Comparison of ENCODE assay signal across 22 cellular contexts in genomic region chr1:91778964-91779363, GRCh38.
DNase-seq lines count a peak whose midpoint lies in the region; ATAC-seq and TF ChIP-seq lines count a peak whose summit lies in the region.
"Had no signal": no experiment of that assay in that cellular context is flagged by ENCODE, and none has a peak within 500 bp of the region (broad histone marks: within the 10 kb centered on the region; RNA-seq: fewer than 3 reads in every experiment).

No MANE protein-coding gene starts in this region.

- no peaks in the 10 kb centered on the region for H3K27me3 ChIP-seq in HUES48 (ENCODE audit: control insufficient read depth, insufficient read depth, low read length)
- no peaks in the 10 kb centered on the region for H3K27me3 ChIP-seq in iPS-20b (ENCODE audit: insufficient read depth, low read length)
- H3K27me3 ChIP-seq in sigmoid colon, result no peaks in the 10 kb centered on the region
- H3K27me3 ChIP-seq: brain microvascular endothelial cell, colonic mucosa, stomach, upper lobe of right lung had no signal

- H3K27ac Mint-ChIP-seq in central memory CD8-positive, alpha-beta T cell (ENCODE audit: low read depth), result peak overlapping the region; percentile 66
- H3K27ac Mint-ChIP-seq: activated T-helper 17 cell treated with anti-CD3 and anti-CD28 coated beads, Interleukin-2, amount 50 U/mL, for 72 hours; nephron progenitor cell had no signal

- no peak for TF ChIP-seq CTCF in sigmoid colon (IDR thresholded peaks at IDR 0.05)

- H3K36me3 ChIP-seq in HUES48 (ENCODE audit: control insufficient read depth, insufficient read depth, low read length), result no peaks in the 10 kb centered on the region
- no peaks in the 10 kb centered on the region for H3K36me3 ChIP-seq in iPS-20b (ENCODE audit: insufficient read depth, low read depth, low read length)
- peaks cover 0 to 5% (median 0%) of the 10 kb centered on the region in 4 donors for H3K36me3 ChIP-seq in sigmoid colon
- H3K36me3 ChIP-seq: brain microvascular endothelial cell, colonic mucosa, stomach, upper lobe of right lung had no signal

- WGBS in sigmoid colon, 2 donors, result 93 to 96% methylated on average over 5 of the region's 5 CpGs

- TF ChIP-seq EP300 in sigmoid colon (IDR thresholded peaks at IDR 0.05), result no peak

- peaks cover 15% of the 10 kb centered on the region for H3K4me1 ChIP-seq in HUES48 (ENCODE audit: control insufficient read depth, insufficient read depth, low read length)
- H3K4me1 ChIP-seq in iPS-20b (ENCODE audit: insufficient read depth, low read length), result peaks cover 20% of the 10 kb centered on the region; the same call in 1 of the 2 replicates
- H3K4me1 ChIP-seq in sigmoid colon, result peaks cover 0 to 74% (median 55%) of the 10 kb centered on the region in 4 donors
- H3K4me1 ChIP-seq: colonic mucosa had no signal

- no peak for DNase-seq in central memory CD8-positive, alpha-beta T cell (ENCODE audit: low spot score in 2 of 2)
- DNase-seq in sigmoid colon, result no peak
- no peak for DNase-seq in SKM-1 (lab: John Stamatoyannopoulos, UW; ENCODE audit: unreplicated experiment)
- DNase-seq in KBM-7, result no peak
- DNase-seq: activated CD4-positive, alpha-beta T cell treated with anti-CD3 and anti-CD28 coated beads for 4 hours; brain microvascular endothelial cell; colonic mucosa; DMS79; hypothalamus; NCI-H524 treated with DMSO at 0.1 percent for 48 hours; nephron progenitor cell; psoas muscle; small intestine; stimulated activated CD4-positive, alpha-beta T cell treated with anti-CD3 and anti-CD28 coated beads, Interleukin-4, amount 100 ng/mL, for 1 hour; stomach; SW 1271; upper lobe of right lung had no signal

- H3K9ac ChIP-seq in HUES48 (ENCODE audit: low read depth, low read length) (no peak overlapping the region), iPS-20b (ENCODE audit: low read depth, low read length) (no peak overlapping the region)

- peaks cover 24% of the 10 kb centered on the region for H3K36me3 Mint-ChIP-seq in central memory CD8-positive, alpha-beta T cell (ENCODE audit: insufficient read depth)

- no peak overlapping the region for H3K4me3 ChIP-seq in HUES48 (ENCODE audit: low read depth, low read length)
- H3K4me3 ChIP-seq in iPS-20b (ENCODE audit: low read length), result peak overlapping the region; percentile 9; the same call in 1 of the 2 replicates
- H3K4me3 ChIP-seq in sigmoid colon, result no peak overlapping the region
- H3K4me3 ChIP-seq: colonic mucosa, psoas muscle, stomach, upper lobe of right lung had no signal

- no peak for ATAC-seq in central memory CD8-positive, alpha-beta T cell (replicated peaks; ENCODE audit: extremely low read depth, poor library complexity, severe bottlenecking)
- no peak for ATAC-seq in HG03045 (IDR thresholded peaks at IDR 0.05; ENCODE audit: unreplicated experiment)
- ATAC-seq: activated T-helper 17 cell treated with anti-CD3 and anti-CD28 coated beads, Interleukin-2, amount 50 U/mL, for 72 hours; Right ventricle myocardium inferior had no signal

- no peaks in the 10 kb centered on the region for H3K27me3 Mint-ChIP-seq in central memory CD8-positive, alpha-beta T cell
- H3K27me3 Mint-ChIP-seq: activated T-helper 17 cell treated with anti-CD3 and anti-CD28 coated beads, Interleukin-2, amount 50 U/mL, for 72 hours had no signal

- peak overlapping the region; percentile 46 for H3K27ac ChIP-seq in HUES48 (ENCODE audit: low read depth, low read length)
- H3K27ac ChIP-seq in iPS-20b (ENCODE audit: low read length), result no peak overlapping the region
- H3K27ac ChIP-seq in sigmoid colon, result peak overlapping the region in 3 of 4 donors; percentile 22 to 47 (median 30)
- H3K27ac ChIP-seq: brain microvascular endothelial cell, colonic mucosa, psoas muscle, upper lobe of right lung had no signal

- H3K9me3 Mint-ChIP-seq in central memory CD8-positive, alpha-beta T cell, result no peaks in the 10 kb centered on the region
- H3K9me3 Mint-ChIP-seq: activated T-helper 17 cell treated with anti-CD3 and anti-CD28 coated beads, Interleukin-2, amount 50 U/mL, for 72 hours had no signal

- intact Hi-C loops in sigmoid colon (cut with DNase I), result no loop called here

- H3K4me1 Mint-ChIP-seq in central memory CD8-positive, alpha-beta T cell, result peaks cover 51% of the 10 kb centered on the region

- H3K9me3 ChIP-seq in HUES48 (ENCODE audit: control insufficient read depth, insufficient read depth, low read length) (no peaks in the 10 kb centered on the region), iPS-20b (ENCODE audit: insufficient read depth, low read depth, low read length) (no peaks in the 10 kb centered on the region), sigmoid colon (no peaks in the 10 kb centered on the region)
- H3K9me3 ChIP-seq: colonic mucosa, psoas muscle, stomach, upper lobe of right lung had no signal

- TF ChIP-seq POLR2A in sigmoid colon (IDR thresholded peaks at IDR 0.05), result no peak

- in situ Hi-C loops in KBM-7 (cut with MboI; ENCODE audit: low pct_unique_long_range_greater_than_20kb, low sequenced_read_pairs), result no loop called here

- no peak overlapping the region for H3K4me3 Mint-ChIP-seq in central memory CD8-positive, alpha-beta T cell
- H3K4me3 Mint-ChIP-seq: activated T-helper 17 cell treated with anti-CD3 and anti-CD28 coated beads, Interleukin-2, amount 50 U/mL, for 72 hours; nephron progenitor cell had no signal
